19 cellular contexts compared by ENCODE assay signal in genomic region chrX:13952581-13952980, GRCh38.
"Had no signal": no experiment of that assay in that cellular context is flagged by ENCODE, and none has a peak within 500 bp of the region (broad histone marks: within the 10 kb centered on the region; RNA-seq: fewer than 3 reads in every experiment).

No MANE protein-coding gene starts in this region.

- H3K36me3 Mint-ChIP-seq: immature natural killer cell; mesothelial cell of epicardium; natural killer cell treated with Interleukin-12 subunit alpha and Interleukin-12 subunit beta and Interleukin-15 and Interleukin-18, amount 100 ng/mL, for 72 hours; neural progenitor cell had no signal

- H3K27ac Mint-ChIP-seq: immature natural killer cell; memory B cell; mesothelial cell of epicardium; natural killer cell treated with Interleukin-12 subunit alpha and Interleukin-12 subunit beta and Interleukin-15 and Interleukin-18, amount 100 ng/mL, for 72 hours; neural progenitor cell had no signal

- H3K4me1 Mint-ChIP-seq: immature natural killer cell, memory B cell, mesothelial cell of epicardium had no signal

- H3K4me2 ChIP-seq: neural progenitor cell, smooth muscle cell had no signal

- H3K9me3 ChIP-seq: esophagus squamous epithelium, gastroesophageal sphincter, left ventricle myocardium inferior, lower lobe of right lung, ovary had no signal

- H3K36me3 ChIP-seq: esophagus squamous epithelium, gastroesophageal sphincter, left ventricle myocardium inferior, lower lobe of right lung, neural progenitor cell, ovary had no signal

- ATAC-seq: gastroesophageal sphincter; left cardiac atrium; lower lobe of right lung; natural killer cell treated with Interleukin-12 subunit alpha and Interleukin-12 subunit beta and Interleukin-15 and Interleukin-18, amount 100 ng/mL, for 72 hours; right cardiac atrium had no signal

- H3K27me3 ChIP-seq: esophagus squamous epithelium, gastroesophageal sphincter, neural progenitor cell, ovary had no signal

- H3K4me3 ChIP-seq: esophagus squamous epithelium, gastroesophageal sphincter, left ventricle myocardium inferior, lower lobe of right lung, neural progenitor cell, ovary, smooth muscle cell had no signal

- H3K4me1 ChIP-seq: esophagus squamous epithelium, gastroesophageal sphincter, left ventricle myocardium inferior, lower lobe of right lung had no signal

- H3K27ac ChIP-seq: esophagus squamous epithelium, gastroesophageal sphincter, left ventricle myocardium inferior, lower lobe of right lung, neural progenitor cell, ovary had no signal

- H3K9me3 Mint-ChIP-seq: immature natural killer cell; natural killer cell treated with Interleukin-12 subunit alpha and Interleukin-12 subunit beta and Interleukin-15 and Interleukin-18, amount 100 ng/mL, for 72 hours had no signal

- DNase-seq: dermis blood vessel endothelial cell; esophagus squamous epithelium; foreskin fibroblast; immature natural killer cell; left cardiac atrium; left ventricle myocardium inferior; lower lobe of right lung; nucleus accumbens; ovary; right cardiac atrium; stimulated activated CD4-positive, alpha-beta T cell treated with anti-CD3 and anti-CD28 coated beads, Interleukin-2, amount 100 ng/mL, for 48 hours; stimulated activated naive CD4-positive, alpha-beta T cell treated with Interleukin-2 at 50 U/mL for 16 hours; trophoblast cell had no signal

- H3K9ac ChIP-seq: neural progenitor cell had no signal

- H3K4me3 Mint-ChIP-seq: immature natural killer cell; memory B cell; mesothelial cell of epicardium; natural killer cell treated with Interleukin-12 subunit alpha and Interleukin-12 subunit beta and Interleukin-15 and Interleukin-18, amount 100 ng/mL, for 72 hours; neural progenitor cell had no signal

- H2AFZ ChIP-seq: neural progenitor cell had no signal
